ENCODE assay signal across 17 cellular contexts in the genomic region with DNA sequence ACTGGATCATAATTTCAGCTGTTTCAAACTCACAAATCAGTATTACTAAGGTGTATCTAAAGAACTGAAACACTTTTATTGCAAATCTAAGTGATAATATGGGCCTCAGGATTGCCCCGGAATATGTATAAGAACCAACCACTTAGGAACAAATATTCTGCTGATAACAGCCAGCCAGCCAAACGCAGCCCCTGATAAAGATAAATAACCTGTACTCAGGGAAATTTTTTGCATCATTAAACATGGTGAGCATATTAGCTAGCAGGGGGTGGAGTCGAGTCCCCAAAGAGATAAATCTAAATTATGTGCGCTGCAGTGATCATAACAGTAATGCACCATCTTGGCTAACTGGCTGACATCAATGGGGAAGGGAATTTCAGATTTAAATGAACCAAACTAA.
"Had no signal": no experiment of that assay in that cellular context is flagged by ENCODE, and none has a peak within 500 bp of the region (broad histone marks: within the 10 kb centered on the region; RNA-seq: fewer than 3 reads in every experiment).

No MANE protein-coding gene starts in this region.

- H3K27me3 ChIP-seq: heart left ventricle, left lung, ovary, stomach, transverse colon had no signal

- ATAC-seq: esophagus mucosa, heart left ventricle, left lung, lower lobe of right lung, natural killer cell, right cardiac atrium had no signal

- H3K4me1 ChIP-seq: heart left ventricle, left lung, lower lobe of right lung, stomach, transverse colon had no signal

- H3K9me3 ChIP-seq: heart left ventricle, left lung, lower lobe of right lung, ovary, stomach, thoracic aorta, transverse colon had no signal

- H3K36me3 ChIP-seq: heart left ventricle, left lung, lower lobe of right lung, ovary, stomach, thoracic aorta, transverse colon had no signal

- DNase-seq: effector memory CD4-positive, alpha-beta T cell; heart left ventricle; hypothalamus; islet precursor cell; left lung; lower lobe of right lung; natural killer cell; ovary; right cardiac atrium; small intestine; stimulated activated CD4-positive, alpha-beta T cell treated with anti-CD3 and anti-CD28 coated beads, Interleukin-12 subunit alpha, Interleukin-12 subunit beta, amount 100 ng/mL, for 4 hours; stimulated activated naive CD4-positive, alpha-beta T cell; stomach; substantia nigra; transverse colon had no signal

- H3K4me3 ChIP-seq: heart left ventricle, left lung, lower lobe of right lung, ovary, stomach, thoracic aorta, transverse colon had no signal

- H3K27ac ChIP-seq: heart left ventricle, left lung, lower lobe of right lung, ovary, stomach, thoracic aorta, transverse colon had no signal
